ENCODE assay signal across 28 cellular contexts in the genomic region with DNA sequence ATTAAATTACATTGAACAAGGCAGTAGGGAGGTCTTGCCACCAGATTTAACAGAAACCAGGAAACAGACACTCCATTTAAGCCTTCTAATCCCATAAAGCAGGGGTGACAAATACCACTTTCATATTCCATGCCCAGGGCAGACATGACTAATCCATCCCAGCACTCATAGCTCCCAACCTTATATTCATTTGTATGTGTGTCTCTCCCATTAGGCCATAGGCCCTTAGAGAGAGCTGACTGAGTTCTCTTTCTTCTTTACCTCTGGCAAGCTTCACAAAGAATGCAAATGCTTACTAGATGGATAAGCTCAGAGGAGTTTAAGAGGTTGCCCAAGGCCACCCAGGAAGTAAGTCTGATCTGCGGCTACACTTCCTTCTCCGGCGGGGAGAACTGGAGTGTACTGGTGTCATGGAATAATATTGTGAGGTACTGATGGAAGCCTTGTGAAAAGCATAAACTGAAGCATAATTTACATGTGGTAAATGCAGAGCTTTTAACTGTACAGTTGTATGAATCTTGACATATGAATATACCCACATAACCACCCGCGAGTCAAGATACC.
"Had no signal": no experiment of that assay in that cellular context is flagged by ENCODE, and none has a peak within 500 bp of the region (broad histone marks: within the 10 kb centered on the region; RNA-seq: fewer than 3 reads in every experiment).

No MANE protein-coding gene starts in this region.

- H3K9me3 ChIP-seq: colonic mucosa, lower lobe of right lung, psoas muscle, testis, tibial artery, upper lobe of left lung, uterus had no signal

- H3K36me3 ChIP-seq: colonic mucosa, heart right ventricle, lower lobe of right lung, ovary, spleen, tibial artery, upper lobe of left lung, uterus had no signal

- ATAC-seq: esophagus mucosa; heart right ventricle; left colon; left ventricle myocardium superior; natural killer cell; psoas muscle; right cardiac atrium; stimulated activated memory B cell treated with anti-CD40 and anti-IgM and Interleukin-4, amounts not matched to agents 10 μg/mL and 1 μg/mL and 100 μg/mL, for 72 hours; stimulated activated naive CD8-positive, alpha-beta T cell treated with anti-CD3 and anti-CD28 coated beads, Interleukin-15, Interleukin-2, amounts not matched to agents 100 U/mL and 50 U/mL, for 24 hours had no signal

- DNase-seq: colonic mucosa; effector CD8-positive, alpha-beta T cell; endodermal cell; foreskin fibroblast; glutamatergic neuron; heart right ventricle; hippocampal formation; left colon; left ventricle myocardium superior; lower lobe of right lung; natural killer cell; occipital lobe; ovary; posterior cingulate gyrus; psoas muscle; right cardiac atrium; spleen; stimulated activated CD4-positive, alpha-beta T cell treated with anti-CD3 and anti-CD28 coated beads, Interleukin-4, amount 100 ng/mL, for 4 hours; stimulated activated naive CD8-positive, alpha-beta T cell treated with anti-CD3 and anti-CD28 coated beads, Interleukin-15, Interleukin-2, amounts not matched to agents 100 U/mL and 50 U/mL, for 24 hours; substantia nigra; testis; tibial artery; upper lobe of left lung; uterus had no signal

- H3K4me3 ChIP-seq: colonic mucosa, heart right ventricle, lower lobe of right lung, ovary, psoas muscle, skin epidermis, spleen, testis, tibial artery, upper lobe of left lung, uterus had no signal

- H3K4me1 ChIP-seq: colonic mucosa, heart right ventricle, lower lobe of right lung, psoas muscle, testis, tibial artery, upper lobe of left lung, uterus had no signal

- H3K27ac ChIP-seq: colonic mucosa, epithelial cell of prostate, lower lobe of right lung, ovary, psoas muscle, skin epidermis, spleen, testis, tibial artery, upper lobe of left lung, uterus had no signal

- H3K27me3 ChIP-seq: colonic mucosa, ovary, spleen, testis, tibial artery, upper lobe of left lung, uterus had no signal
